In the genomic region with DNA sequence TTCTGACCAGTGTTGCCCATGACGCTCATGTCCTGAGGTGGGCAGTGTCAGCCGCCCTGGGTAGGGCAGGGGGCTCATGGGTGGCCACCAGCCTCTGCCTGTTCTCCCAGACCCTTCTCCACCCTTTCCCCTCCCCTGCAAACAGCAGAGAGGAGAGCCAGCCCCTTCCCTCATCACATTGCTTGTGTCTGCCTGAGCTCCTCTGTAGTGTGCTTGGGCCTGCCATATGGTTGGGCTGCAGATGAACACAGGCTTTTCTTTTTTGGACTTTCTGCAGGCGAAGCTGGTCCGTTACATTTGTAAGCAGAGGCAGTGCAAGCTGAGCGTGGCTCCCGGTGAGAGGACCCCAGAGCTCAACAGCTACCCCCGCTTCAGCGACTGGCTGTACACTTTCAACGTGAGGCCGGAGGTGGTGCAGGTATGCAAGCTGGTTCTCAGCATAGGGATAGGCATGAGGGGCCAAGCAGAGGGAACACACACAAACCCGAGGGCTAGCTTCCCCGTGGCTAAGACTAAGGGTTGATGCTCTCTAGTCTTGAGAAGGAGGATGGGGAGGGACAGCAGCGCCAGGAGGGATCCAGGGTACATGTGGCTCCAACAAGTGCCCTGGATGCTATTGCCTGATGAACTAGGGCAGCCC, we compare ENCODE assay signal across 1 cellular context.
TF ChIP-seq lines count a peak whose summit lies in the region.

No MANE protein-coding gene starts in this region.

TF ChIP-seq in endothelial cell of umbilical vein, 7 proteins besides CTCF, POLR2A, EP300 and RAD21:
- TF ChIP-seq MYC (IDR thresholded peaks at IDR 0.05; ENCODE audit: low read depth, low read length): no peak
